In genomic region chr2:33047939-33048338, GRCh38 we compare ENCODE assay signal across 1 cellular context.
TF ChIP-seq lines count a peak whose summit lies in the region.

No MANE protein-coding gene starts in this region.

TF ChIP-seq in GM23338, 12 proteins besides CTCF, POLR2A, EP300 and RAD21 (continued from another document):
- no peak for TF ChIP-seq REST (IDR thresholded peaks at IDR 0.05; ENCODE audit: unreplicated experiment)
- TF ChIP-seq CREB1 (CRISPR knock-in tag; IDR thresholded peaks at IDR 0.05; ENCODE audit: low read depth), result no peak
- TF ChIP-seq NANOG (IDR thresholded peaks at IDR 0.05; ENCODE audit: borderline replicate concordance), result no peak
- TF ChIP-seq EZH2 (IDR thresholded peaks at IDR 0.05; ENCODE audit: low read depth, unreplicated experiment), result no peak
- TF ChIP-seq EZH2phosphoT487 (IDR thresholded peaks at IDR 0.05; ENCODE audit: unreplicated experiment), result no peak
- no peak for TF ChIP-seq ETS1 (IDR thresholded peaks at IDR 0.05)
- no peak for TF ChIP-seq ZNF114 (CRISPR knock-in tag; IDR thresholded peaks at IDR 0.05)
